18 cellular contexts compared by ENCODE assay signal in genomic region chr10:916716-917415, GRCh38. TPM values are rescaled to one million over a fixed set of nuclear protein-coding genes. Genes with fewer than 3 reads are reported as not detected.
DNase-seq lines count a peak whose midpoint lies in the region; ATAC-seq, FAIRE-seq and TF ChIP-seq lines count a peak whose summit lies in the region.
"Had no signal": no experiment of that assay in that cellular context is flagged by ENCODE, and none has a peak within 500 bp of the region (broad histone marks: within the 10 kb centered on the region; RNA-seq: fewer than 3 reads in every experiment).

No MANE protein-coding gene starts in this region.

- no peaks in the 10 kb centered on the region for H3K9me3 ChIP-seq in osteoblast (ENCODE audit: low read depth, low read length)

- no peak overlapping the region for H3K4me2 ChIP-seq in osteoblast (ENCODE audit: insufficient read depth, low read length)

- no peak for ATAC-seq in WTC11
- no peak for ATAC-seq in GM19035 (IDR thresholded peaks at IDR 0.05; ENCODE audit: unreplicated experiment)
- ATAC-seq in GM19328 (IDR thresholded peaks at IDR 0.05; ENCODE audit: unreplicated experiment) = no peak
- ATAC-seq: HCT116 had no signal

- H3K27ac ChIP-seq in 22Rv1 = peak overlapping the region; percentile 15; the same call in 1 of the 2 replicates
- no peak overlapping the region for H3K27ac ChIP-seq in osteoblast (ENCODE audit: low read depth, low read length)

- peak; percentile 23 for FAIRE-seq in GM19239 (lab: Jason Lieb, UNC)
- FAIRE-seq: G401.6, H1 had no signal

- H3K9me3 Mint-ChIP-seq in WTC11 = 0 out of 2 replicates have a peak, but pooled peaks cover 3% of the 10 kb centered on the region
- H3K9me3 Mint-ChIP-seq: CD4-positive, alpha-beta memory T cell had no signal

- DNase-seq in GM19239 (ENCODE audit: insufficient read length, low spot score) (no peak), WTC11 (ENCODE audit: low spot score) (no peak), osteoblast (ENCODE audit: insufficient read length, low spot score, missing footprints) (peak; percentile 26), DMS53 treated with DMSO at 0.1 percent for 48 hours (lab: John Stamatoyannopoulos, UW; ENCODE audit: unreplicated experiment) (no peak), NCI-H2029 treated with DMSO at 0.1 percent for 48 hours (lab: John Stamatoyannopoulos, UW) (no peak)
- DNase-seq: ACHN; C1 segment of cervical spinal cord; CD4-positive, alpha-beta memory T cell; DMS79 treated with DMSO at 0.1 percent for 48 hours; EL; IMR-90; KG1 had no signal

- peaks cover 17% of the 10 kb centered on the region for H3K4me1 ChIP-seq in osteoblast (ENCODE audit: insufficient read depth, low read length)

- 0 out of 2 replicates have a peak, but pooled peaks cover 8% of the 10 kb centered on the region for H3K36me3 Mint-ChIP-seq in WTC11

- peaks cover 38% of the 10 kb centered on the region for H4K20me1 ChIP-seq in osteoblast (ENCODE audit: insufficient read depth, low read length)

- no peak overlapping the region for H2AFZ ChIP-seq in osteoblast (ENCODE audit: low read length)

- no peaks in the 10 kb centered on the region for H3K27me3 Mint-ChIP-seq in WTC11 (ENCODE audit: low read depth)
- H3K27me3 Mint-ChIP-seq: CD4-positive, alpha-beta memory T cell had no signal

- no peak for TF ChIP-seq CTCF in 22Rv1 (IDR thresholded peaks at IDR 0.05)
- no peak for TF ChIP-seq CTCF in WTC11 (IDR thresholded peaks at IDR 0.05)
- TF ChIP-seq CTCF in osteoblast (IDR thresholded peaks at IDR 0.05; ENCODE audit: extremely low read depth, low read depth, low read length) = no peak

- H3K27ac Mint-ChIP-seq in WTC11 = no peak overlapping the region
- H3K27ac Mint-ChIP-seq: CD4-positive, alpha-beta memory T cell had no signal

- peaks cover 3% of the 10 kb centered on the region; the same call in 1 of the 2 replicates for H3K4me1 Mint-ChIP-seq in WTC11

- H3K36me3 ChIP-seq in osteoblast (ENCODE audit: insufficient read depth, low read length) = peaks cover 5% of the 10 kb centered on the region

- CTCF ChIA-PET in WTC11 (lab: Charles Lee) = no interaction called here

- no peak overlapping the region for H3K4me3 Mint-ChIP-seq in WTC11
- H3K4me3 Mint-ChIP-seq: CD4-positive, alpha-beta memory T cell had no signal

- no peaks in the 10 kb centered on the region for H3K27me3 ChIP-seq in osteoblast (ENCODE audit: insufficient read depth, low read length)

- H3K4me3 ChIP-seq in osteoblast (ENCODE audit: insufficient read depth, low read length) = no peak overlapping the region

- POLR2A ChIA-PET in WTC11 (lab: Charles Lee) = no interaction called here

- peaks cover 91% of the 10 kb centered on the region for H3K79me2 ChIP-seq in osteoblast (ENCODE audit: insufficient read depth, low read length)

TF ChIP-seq in WTC11, 78 proteins besides CTCF, POLR2A, EP300 and RAD21:
- TF ChIP-seq CDX4 (CRISPR knock-in tag; IDR thresholded peaks at IDR 0.05; ENCODE audit: borderline replicate concordance) (no peak), NR2C2 (CRISPR knock-in tag; IDR thresholded peaks at IDR 0.05) (no peak), ZNF121 (CRISPR knock-in tag; IDR thresholded peaks at IDR 0.05) (peak; percentile 83; the same call in 1 of the 2 replicates)

RNA-seq across cellular contexts. Expression of gene LARP4B, which starts 14.6 kb away (rescaled TPM):
- total RNA-seq in WTC11 (2021) = 83.0 to 91.5 TPM (median 87.1 TPM) in 3 replicates
- total RNA-seq in osteoblast = 44.5 and 46.0 TPM in 2 replicates
